12 cellular contexts compared by ENCODE assay signal in the genomic region with DNA sequence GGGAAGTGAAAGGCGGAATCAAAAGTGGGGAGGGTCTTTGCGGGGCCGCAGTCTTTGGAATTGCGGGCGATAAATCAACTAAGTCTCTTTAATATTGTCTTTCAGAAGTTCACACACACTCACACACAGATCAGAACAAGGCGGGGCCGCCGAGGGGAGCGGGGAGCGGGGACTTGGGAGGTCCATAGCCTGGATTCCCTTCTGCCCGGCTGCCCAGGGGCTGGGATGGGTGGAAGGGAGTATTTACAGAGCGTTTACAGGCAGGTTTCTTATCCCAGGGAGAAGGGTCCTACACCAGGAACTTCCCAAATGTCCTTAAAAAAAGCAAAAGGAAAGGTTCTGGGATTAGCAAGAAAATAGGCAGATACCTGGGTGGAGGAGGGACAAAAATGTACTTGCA. TPM values are rescaled to one million over a fixed set of nuclear protein-coding genes. Genes with fewer than 3 reads are reported as not detected.
DNase-seq lines count a peak whose midpoint lies in the region; ATAC-seq and TF ChIP-seq lines count a peak whose summit lies in the region.
"Had no signal": no experiment of that assay in that cellular context is flagged by ENCODE, and none has a peak within 500 bp of the region (broad histone marks: within the 10 kb centered on the region; RNA-seq: fewer than 3 reads in every experiment).

No MANE protein-coding gene starts in this region.

- peaks cover 40% of the 10 kb centered on the region for H3K27me3 ChIP-seq in kidney epithelial cell (ENCODE audit: control insufficient read depth, insufficient read depth, low read length)

- H3K36me3 ChIP-seq in kidney epithelial cell (ENCODE audit: control insufficient read depth, insufficient read depth, low read length), result no peaks in the 10 kb centered on the region

- no peak for DNase-seq in activated T-cell treated with anti-CD3 and anti-CD28 coated beads, Interleukin-2, amount 50 U/mL, for 72 hours
- DNase-seq in activated T-cell treated with anti-CD3 and anti-CD28 coated beads, Interleukin-2, amount 50 U/mL, for 48 hours, result no peak
- no peak for DNase-seq in activated naive CD8-positive, alpha-beta T cell treated with anti-CD3 and anti-CD28 coated beads, Interleukin-2, amount 50 U/mL, for 24 hours
- no peak for DNase-seq in kidney epithelial cell (ENCODE audit: low read depth)
- no peak for DNase-seq in stimulated activated naive CD8-positive, alpha-beta T cell treated with anti-CD3 and anti-CD28 coated beads, Interleukin-15, amount 100 ng/mL, for 72 hours
- DNase-seq in 8988T, result no peak
- DNase-seq in NCI-H1436 treated with DMSO at 0.1 percent for 48 hours (lab: John Stamatoyannopoulos, UW), result no peak
- DNase-seq: EL, KG1, midbrain, NCI-H2171 had no signal

- peak overlapping the region; percentile 28 for H3K4me3 ChIP-seq in kidney epithelial cell (ENCODE audit: low read depth, low read length)

- H3K4me1 Mint-ChIP-seq in activated T-cell treated with anti-CD3 and anti-CD28 coated beads, Interleukin-2, amount 50 U/mL, for 72 hours (ENCODE audit: low read depth), result peaks cover 47% of the 10 kb centered on the region
- H3K4me1 Mint-ChIP-seq in activated naive CD8-positive, alpha-beta T cell treated with anti-CD3 and anti-CD28 coated beads, Interleukin-2, amount 50 U/mL, for 24 hours, result peaks cover 40% of the 10 kb centered on the region
- peaks cover 53% of the 10 kb centered on the region for H3K4me1 Mint-ChIP-seq in stimulated activated naive CD8-positive, alpha-beta T cell treated with anti-CD3 and anti-CD28 coated beads, Interleukin-15, amount 100 ng/mL, for 72 hours

- H3K9me3 Mint-ChIP-seq in activated T-cell treated with anti-CD3 and anti-CD28 coated beads, Interleukin-2, amount 50 U/mL, for 72 hours, result no peaks in the 10 kb centered on the region
- no peaks in the 10 kb centered on the region for H3K9me3 Mint-ChIP-seq in activated naive CD8-positive, alpha-beta T cell treated with anti-CD3 and anti-CD28 coated beads, Interleukin-2, amount 50 U/mL, for 24 hours
- H3K9me3 Mint-ChIP-seq in stimulated activated naive CD8-positive, alpha-beta T cell treated with anti-CD3 and anti-CD28 coated beads, Interleukin-15, amount 100 ng/mL, for 72 hours, result no peaks in the 10 kb centered on the region

- H3K27me3 Mint-ChIP-seq in activated T-cell treated with anti-CD3 and anti-CD28 coated beads, Interleukin-2, amount 50 U/mL, for 72 hours (ENCODE audit: low read depth), result peaks cover 37% of the 10 kb centered on the region
- peaks cover 34% of the 10 kb centered on the region for H3K27me3 Mint-ChIP-seq in activated naive CD8-positive, alpha-beta T cell treated with anti-CD3 and anti-CD28 coated beads, Interleukin-2, amount 50 U/mL, for 24 hours
- peaks cover 22% of the 10 kb centered on the region for H3K27me3 Mint-ChIP-seq in stimulated activated naive CD8-positive, alpha-beta T cell treated with anti-CD3 and anti-CD28 coated beads, Interleukin-15, amount 100 ng/mL, for 72 hours

- no peak for TF ChIP-seq CTCF in kidney epithelial cell (IDR thresholded peaks at IDR 0.05; ENCODE audit: insufficient read depth, low read length, poor library complexity, severe bottlenecking)

- H3K27ac Mint-ChIP-seq in activated T-cell treated with anti-CD3 and anti-CD28 coated beads, Interleukin-2, amount 50 U/mL, for 72 hours, result no peak overlapping the region
- no peak overlapping the region for H3K27ac Mint-ChIP-seq in activated naive CD8-positive, alpha-beta T cell treated with anti-CD3 and anti-CD28 coated beads, Interleukin-2, amount 50 U/mL, for 24 hours
- H3K27ac Mint-ChIP-seq in stimulated activated naive CD8-positive, alpha-beta T cell treated with anti-CD3 and anti-CD28 coated beads, Interleukin-15, amount 100 ng/mL, for 72 hours, result peak overlapping the region in 1 of 2 donors; percentile 71

- H3K36me3 Mint-ChIP-seq in activated T-cell treated with anti-CD3 and anti-CD28 coated beads, Interleukin-2, amount 50 U/mL, for 72 hours (ENCODE audit: insufficient read depth in 2 of 2), result no peaks in the 10 kb centered on the region
- no peaks in the 10 kb centered on the region for H3K36me3 Mint-ChIP-seq in activated naive CD8-positive, alpha-beta T cell treated with anti-CD3 and anti-CD28 coated beads, Interleukin-2, amount 50 U/mL, for 24 hours (ENCODE audit: low read depth)

- ATAC-seq in activated T-cell treated with anti-CD3 and anti-CD28 coated beads, Interleukin-2, amount 50 U/mL, for 72 hours (replicated peaks in 1 of 2), result no peak
- ATAC-seq in activated naive CD8-positive, alpha-beta T cell treated with anti-CD3 and anti-CD28 coated beads, Interleukin-2, amount 50 U/mL, for 24 hours, result no peak
- no peak for ATAC-seq in stimulated activated naive CD8-positive, alpha-beta T cell treated with anti-CD3 and anti-CD28 coated beads, Interleukin-15, amount 100 ng/mL, for 72 hours
- no peak for ATAC-seq in GM19463 (IDR thresholded peaks at IDR 0.05; ENCODE audit: unreplicated experiment)

- H3K4me3 Mint-ChIP-seq in activated T-cell treated with anti-CD3 and anti-CD28 coated beads, Interleukin-2, amount 50 U/mL, for 72 hours, result peak overlapping the region; percentile 83 to 91
- H3K4me3 Mint-ChIP-seq in activated naive CD8-positive, alpha-beta T cell treated with anti-CD3 and anti-CD28 coated beads, Interleukin-2, amount 50 U/mL, for 24 hours, result peak overlapping the region; percentile 69
- H3K4me3 Mint-ChIP-seq in stimulated activated naive CD8-positive, alpha-beta T cell treated with anti-CD3 and anti-CD28 coated beads, Interleukin-15, amount 100 ng/mL, for 72 hours, result peak overlapping the region; percentile 83 to 89

RNA-seq across cellular contexts. Expression of a gene that starts 3.5 kb away (rescaled TPM):
- total RNA-seq in activated T-cell treated with anti-CD3 and anti-CD28 coated beads, Interleukin-2, amount 50 U/mL, for 72 hours, result 1 to 10 TPM in 1 of 2 donors, under 1 TPM in 1; 0.83 to 1.2 TPM
- total RNA-seq in kidney epithelial cell, result 0.27 TPM in 1 of 2 replicates, not detected in the other

RNA-seq across cellular contexts. Expression of a gene that starts 5.7 kb away (rescaled TPM):
- total RNA-seq in activated T-cell treated with anti-CD3 and anti-CD28 coated beads, Interleukin-2, amount 50 U/mL, for 72 hours, result 10 to 100 TPM; 17.9 to 18.2 TPM
- total RNA-seq in kidney epithelial cell, result 12.9 and 20.5 TPM in 2 replicates

RNA-seq across cellular contexts. Expression of a gene that starts 16.1 kb away (rescaled TPM):
- 10 to 100 TPM in 1 of 2 donors, 1 to 10 TPM in 1; 9.6 to 11.2 TPM for total RNA-seq in activated T-cell treated with anti-CD3 and anti-CD28 coated beads, Interleukin-2, amount 50 U/mL, for 72 hours
- total RNA-seq in kidney epithelial cell, result 2.6 and 5.1 TPM in 2 replicates

RNA-seq across cellular contexts. Expression of a gene that starts 18.2 kb away (rescaled TPM):
- total RNA-seq in activated T-cell treated with anti-CD3 and anti-CD28 coated beads, Interleukin-2, amount 50 U/mL, for 72 hours, result 1 to 10 TPM; 6.9 to 9.1 TPM
- 4.6 and 5.3 TPM in 2 replicates for total RNA-seq in kidney epithelial cell

RNA-seq across cellular contexts. Expression of a gene that starts 20.2 kb away (rescaled TPM):
- 100 to 1,000 TPM in 1 of 2 donors, 10 to 100 TPM in 1; 99.9 to 105 TPM for total RNA-seq in activated T-cell treated with anti-CD3 and anti-CD28 coated beads, Interleukin-2, amount 50 U/mL, for 72 hours
- total RNA-seq in kidney epithelial cell, result 42.5 and 47.0 TPM in 2 replicates
